ENCODE assay signal across 8 cellular contexts in the genomic region with DNA sequence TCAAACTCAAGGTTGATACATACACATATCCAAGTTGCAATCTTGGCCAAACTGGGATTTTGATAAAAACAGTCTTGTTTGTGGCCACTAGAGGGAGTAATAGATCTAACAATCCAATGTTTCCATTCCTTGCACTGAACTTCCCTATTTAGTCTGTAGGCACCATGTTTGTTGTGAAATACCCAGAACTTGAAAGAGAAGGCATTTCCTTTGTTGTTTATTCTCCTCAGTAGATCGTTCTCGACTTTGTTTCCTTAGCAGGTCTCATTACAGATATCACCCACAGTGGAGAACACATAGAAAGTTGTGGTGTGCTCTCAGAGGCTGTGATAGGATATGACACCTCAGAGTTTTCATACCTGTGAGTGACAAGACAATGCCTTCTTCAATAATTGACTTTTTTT.
DNase-seq lines count a peak whose midpoint lies in the region; ATAC-seq and TF ChIP-seq lines count a peak whose summit lies in the region.

No MANE protein-coding gene starts in this region.

- no peaks in the 10 kb centered on the region for H3K9me3 Mint-ChIP-seq in activated naive CD4-positive, alpha-beta T cell treated with anti-CD3 and anti-CD28 coated beads, Interleukin-2, amount 50 U/mL, for 72 hours

- peak overlapping the region in 1 of 2 donors; percentile 79 for H3K27ac Mint-ChIP-seq in activated naive CD4-positive, alpha-beta T cell treated with anti-CD3 and anti-CD28 coated beads, Interleukin-2, amount 50 U/mL, for 72 hours

- peak; percentile 53 for ATAC-seq in HG03139 (IDR thresholded peaks at IDR 0.05; ENCODE audit: unreplicated experiment)
- peak; percentile 81 to 86 for ATAC-seq in activated naive CD4-positive, alpha-beta T cell treated with anti-CD3 and anti-CD28 coated beads, Interleukin-2, amount 50 U/mL, for 72 hours

- H3K36me3 ChIP-seq in parathyroid adenoma (ENCODE audit: control insufficient read depth, insufficient read depth, low read length): no peaks in the 10 kb centered on the region

- H3K4me3 ChIP-seq in parathyroid adenoma (ENCODE audit: low read depth, low read length): no peak overlapping the region

- in situ Hi-C loops in GM13976 (cut with MboI; ENCODE audit: low sequenced_read_pairs, unreplicated experiment): loop anchor here (5.0 to 10.0 kb wide), 4 partner anchors 150 to 408 kb away; no protein-coding TSS in a partner anchor

- no peaks in the 10 kb centered on the region for H3K79me2 ChIP-seq in parathyroid adenoma

- peak overlapping the region; percentile 74 for H2AFZ ChIP-seq in parathyroid adenoma

- H3K9ac ChIP-seq in parathyroid adenoma: no peak overlapping the region

- TF ChIP-seq CTCF in AG09319 (IDR thresholded peaks at IDR 0.05; ENCODE audit: low read depth, low read length) (peak; percentile 64), GM13976 (IDR thresholded peaks at IDR 0.05; ENCODE audit: borderline replicate concordance, control extremely low read depth, extremely low read depth, insufficient read depth, missing control alignments) (peak; percentile 60), parathyroid adenoma (IDR thresholded peaks at IDR 0.05) (peak; percentile 86)

- peak overlapping the region; percentile 31 for H3K27ac ChIP-seq in parathyroid adenoma

- H3K27me3 ChIP-seq in parathyroid adenoma (ENCODE audit: control insufficient read depth, insufficient read depth, low read length): no peaks in the 10 kb centered on the region

- H3K36me3 Mint-ChIP-seq in activated naive CD4-positive, alpha-beta T cell treated with anti-CD3 and anti-CD28 coated beads, Interleukin-2, amount 50 U/mL, for 72 hours: peaks cover 0 to 9% of the 10 kb centered on the region in 2 donors

- no peaks in the 10 kb centered on the region for H3K9me3 ChIP-seq in parathyroid adenoma (ENCODE audit: control insufficient read depth, low read length)

- H3K4me2 ChIP-seq in parathyroid adenoma (ENCODE audit: low read length): no peak overlapping the region

- DNase-seq in AG09319 (ENCODE audit: extremely low read depth, low read depth) (peak; percentile 49), GM13976 (ENCODE audit: low spot score) (peak; percentile 60), NCI-H446 (lab: John Stamatoyannopoulos, UW) (peak; percentile 6 to 61), germinal center (ENCODE audit: low spot score) (peak; percentile 59), HK-2 (ENCODE audit: unreplicated experiment) (no peak)
- no peak for DNase-seq in activated naive CD4-positive, alpha-beta T cell treated with anti-CD3 and anti-CD28 coated beads, Interleukin-2, amount 50 U/mL, for 72 hours (ENCODE audit: low spot score in 2 of 2)

- peaks cover 6% of the 10 kb centered on the region for H3K4me1 ChIP-seq in parathyroid adenoma

Comparison
In these comparisons a context has a peak if more than half of its experiments do, and no peak if none do; other contexts are left out.
1. DNase-seq: peak in AG09319 (single experiment), GM13976 (single experiment), NCI-H446 (2 of 2) and germinal center (single experiment); none in activated naive CD4-positive, alpha-beta T cell treated with anti-CD3 and anti-CD28 coated beads, Interleukin-2, amount 50 U/mL, for 72 hours (0 of 2) and HK-2 (single experiment).
2. Peak in every context shown above with its lines, with median percentiles within 50 percentile points of each other: CTCF ChIP-seq.